Comparison of ENCODE assay signal across 13 cellular contexts in genomic region chr9:35522189-35522588, GRCh38. TPM values are rescaled to one million over a fixed set of nuclear protein-coding genes. Genes with fewer than 3 reads are reported as not detected.
A peak's percentile ranks its signal among the peaks of the same experiment; 100 is the strongest.
DNase-seq lines count a peak whose midpoint lies in the region; ATAC-seq and TF ChIP-seq lines count a peak whose summit lies in the region.
"Had no signal": no experiment of that assay in that cellular context is flagged by ENCODE, and none has a peak within 500 bp of the region (broad histone marks: within the 10 kb centered on the region; RNA-seq: fewer than 3 reads in every experiment).

No MANE protein-coding gene starts in this region.

- peak overlapping the region; percentile 94 to 95 for H3K27ac ChIP-seq in ascending aorta
- peak overlapping the region in 4 of 5 donors; percentile 80 to 86 (median 82) for H3K27ac ChIP-seq in stomach
- H3K27ac ChIP-seq: HL-60, SJCRH30 had no signal

- H3K36me3 ChIP-seq in H7 (replicated peaks; ENCODE audit: control insufficient read depth, insufficient read depth, low read length), result no peaks in the 10 kb centered on the region
- no peaks in the 10 kb centered on the region for H3K36me3 ChIP-seq in ascending aorta
- no peaks in the 10 kb centered on the region for H3K36me3 ChIP-seq in stomach
- H3K36me3 ChIP-seq: SJCRH30 had no signal

- H3K27me3 ChIP-seq in H7 (ENCODE audit: control insufficient read depth, insufficient read depth, low read length) (no peaks in the 10 kb centered on the region), ascending aorta (no peaks in the 10 kb centered on the region), stomach (no peaks in the 10 kb centered on the region)
- H3K27me3 ChIP-seq: SJCRH30 had no signal

- peak; percentile 51 for DNase-seq in H7
- no peak for DNase-seq in ascending aorta (ENCODE audit: low spot score in 2 of 2)
- DNase-seq in iPS-NIHi7 (ENCODE audit: extremely low spot score), result peak; percentile 50
- no peak for DNase-seq in stomach
- no peak for DNase-seq in G401 (ENCODE audit: low spot score)
- DNase-seq: cortex of kidney, glutamatergic neuron, NCI-H1105, NCI-H524 treated with DMSO at 0.1 percent for 48 hours had no signal

- intact Hi-C loops in ascending aorta (cut with DNase I) (no loop called here), stomach (cut with DNase I; ENCODE audit: low total_unique reads) (no loop called here)

- ATAC-seq in GM21515 (IDR thresholded peaks at IDR 0.05; ENCODE audit: unreplicated experiment) (no peak), HG03280 (IDR thresholded peaks at IDR 0.05; ENCODE audit: unreplicated experiment) (no peak)

- H3K9me3 ChIP-seq in ascending aorta (no peaks in the 10 kb centered on the region), stomach (no peaks in the 10 kb centered on the region)
- H3K9me3 ChIP-seq: SJCRH30 had no signal

- H3K4me1 ChIP-seq in ascending aorta (peaks cover 24 to 76% of the 10 kb centered on the region in 2 donors), stomach (peaks cover 56 to 88% (median 75%) of the 10 kb centered on the region in 4 donors)

- TF ChIP-seq EP300 in stomach (IDR thresholded peaks at IDR 0.05), result no peak

- in situ Hi-C loops in G401 (cut with HindIII; ENCODE audit: low sequenced_read_pairs), result no loop called here

- H3K4me3 ChIP-seq in H7 (ENCODE audit: insufficient read depth, low read depth, low read length) (no peak overlapping the region), ascending aorta (no peak overlapping the region), stomach (no peak overlapping the region)
- H3K4me3 ChIP-seq: SJCRH30 had no signal

- TF ChIP-seq CTCF in ascending aorta (IDR thresholded peaks at IDR 0.05) (peak in 1 of 3 experiments; percentile 6), stomach (IDR thresholded peaks at IDR 0.05) (no peak)

- TF ChIP-seq POLR2A in stomach (IDR thresholded peaks at IDR 0.05), result no peak

RNA-seq across cellular contexts. Expression of gene RUSC2, which starts 32.3 kb away (rescaled TPM):
- 12.3 and 13.7 TPM in 2 replicates for total RNA-seq in H7 (2014; rRNA removed; shearing (Covaris generic))
- total RNA-seq in ascending aorta, result 116 TPM
- total RNA-seq in stomach, result 10 to 100 TPM in 2 of 5 donors, 1 to 10 TPM in 3; 3.8 to 34.8 (median 9.9) TPM
- 1 to 10 TPM; 3.4 to 6.6 (median 6.5) TPM for polyA plus RNA-seq in stomach
- 18.6 and 19.1 TPM in 2 replicates for total RNA-seq in G401 (2014; rRNA removed; shearing (Covaris generic))

Comparison
In these comparisons a context has a peak if more than half of its experiments do, and no peak if none do; other contexts are left out.
1. DNase-seq: peak in H7 (single experiment) and iPS-NIHi7 (single experiment); none in ascending aorta (0 of 2), stomach (single experiment) and G401 (single experiment).